ENCODE assay signal across 8 cellular contexts in the genomic region with DNA sequence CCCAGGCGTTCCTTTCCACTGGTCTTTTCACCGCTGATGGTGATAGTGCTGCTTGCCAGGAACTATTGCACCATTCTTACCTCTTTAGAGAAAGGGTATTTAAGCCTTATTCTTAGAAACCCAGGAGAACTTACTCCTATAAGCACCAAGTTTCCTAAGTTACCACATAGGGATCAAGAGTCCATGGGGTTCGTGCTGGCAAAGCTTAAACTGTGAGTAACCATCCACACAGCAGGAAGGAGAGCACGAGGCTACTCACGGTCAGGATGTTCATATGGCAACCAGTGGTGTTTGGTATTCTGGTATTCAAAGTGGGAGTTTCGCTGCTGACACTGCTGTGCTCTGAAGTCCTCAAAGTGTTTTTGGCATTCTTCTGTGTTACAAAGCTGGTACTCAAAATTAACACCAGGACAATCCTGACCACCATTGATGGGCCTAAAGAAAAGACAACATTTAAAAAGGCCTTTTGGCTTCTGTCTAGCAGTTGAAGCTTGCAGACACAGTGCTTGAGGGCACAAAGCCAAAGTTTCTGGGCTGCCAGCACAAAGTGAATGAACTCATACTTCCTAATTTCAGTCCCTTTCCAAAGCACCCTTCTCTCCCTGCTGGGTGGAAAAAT.
DNase-seq lines count a peak whose midpoint lies in the region; ATAC-seq, FAIRE-seq and TF ChIP-seq lines count a peak whose summit lies in the region.

No MANE protein-coding gene starts in this region.

- H3K27me3 ChIP-seq in heart right ventricle: no peaks in the 10 kb centered on the region
- H3K27me3 ChIP-seq in CD8-positive, alpha-beta memory T cell (ENCODE audit: insufficient read depth, low read length, poor library complexity, severe bottlenecking): no peaks in the 10 kb centered on the region

- H3K4me1 Mint-ChIP-seq in CD8-positive, alpha-beta memory T cell: no peaks in the 10 kb centered on the region

- DNase-seq in GM04503 (ENCODE audit: low read depth) (peak; percentile 94), amniotic epithelial cell (ENCODE audit: low read depth) (peak; percentile 99), heart right ventricle (peak; percentile 59 to 78), pulmonary artery endothelial cell (ENCODE audit: low read depth, low spot score) (peak; percentile 72), frontal cortex (ENCODE audit: low spot score in 2 of 2) (no peak)
- DNase-seq in CD8-positive, alpha-beta memory T cell: no peak

- H3K27ac ChIP-seq in heart right ventricle: peak overlapping the region in 9 of 10 donors; percentile 10 to 69 (median 45)
- H3K27ac ChIP-seq in CD8-positive, alpha-beta memory T cell (ENCODE audit: low read depth, low read length): no peak overlapping the region

- H3K4me1 ChIP-seq in heart right ventricle: peaks cover 0 to 42% (median 25%) of the 10 kb centered on the region in 9 donors
- H3K4me1 ChIP-seq in CD8-positive, alpha-beta memory T cell (ENCODE audit: insufficient read depth, low read length): no peaks in the 10 kb centered on the region

- H3K36me3 Mint-ChIP-seq in CD8-positive, alpha-beta memory T cell: no peaks in the 10 kb centered on the region

- CTCF ChIA-PET in CD8-positive, alpha-beta memory T cell (lab: Charles Lee): interaction anchor here (1.4 kb wide), 1 partner anchor 9 kb away, joined by 5 read pairs; no protein-coding TSS in a partner anchor

- H3K27me3 Mint-ChIP-seq in CD8-positive, alpha-beta memory T cell: peaks cover 0 to 4% of the 10 kb centered on the region in 2 donors

- FAIRE-seq in frontal cortex (lab: Jason Lieb, UNC): no peak

- ATAC-seq in heart right ventricle: peak; percentile 92 to 99 (median 96)
- no peak for ATAC-seq in HG02798 (IDR thresholded peaks at IDR 0.05; ENCODE audit: poor library complexity, unreplicated experiment)
- no peak for ATAC-seq in HG03175 (IDR thresholded peaks at IDR 0.05; ENCODE audit: unreplicated experiment)

- H3K9me3 ChIP-seq in heart right ventricle: no peaks in the 10 kb centered on the region
- no peaks in the 10 kb centered on the region for H3K9me3 ChIP-seq in CD8-positive, alpha-beta memory T cell (ENCODE audit: low read length)

- POLR2A ChIA-PET in CD8-positive, alpha-beta memory T cell (lab: Charles Lee): no interaction called here

- H3K9me3 Mint-ChIP-seq in CD8-positive, alpha-beta memory T cell: no peaks in the 10 kb centered on the region

- WGBS in heart right ventricle, 2 donors: 19 to 24% methylated on average over 6 of the region's 6 CpGs

- TF ChIP-seq CTCF in heart right ventricle (IDR thresholded peaks at IDR 0.05): no peak

- intact Hi-C loops in heart right ventricle (cut with DNase I): no loop called here

- no peak overlapping the region for H3K4me3 Mint-ChIP-seq in CD8-positive, alpha-beta memory T cell

- no peaks in the 10 kb centered on the region for H3K36me3 ChIP-seq in heart right ventricle
- no peaks in the 10 kb centered on the region for H3K36me3 ChIP-seq in CD8-positive, alpha-beta memory T cell (ENCODE audit: insufficient read depth, low read length)

- H3K4me3 ChIP-seq in heart right ventricle: no peak overlapping the region
- H3K4me3 ChIP-seq in CD8-positive, alpha-beta memory T cell (ENCODE audit: low read length): no peak overlapping the region

- no peak overlapping the region for H3K27ac Mint-ChIP-seq in CD8-positive, alpha-beta memory T cell

Comparison
In these comparisons a context has a peak if more than half of its experiments do, and no peak if none do; other contexts are left out.
1. DNase-seq: peak in GM04503 (single experiment), amniotic epithelial cell (single experiment), heart right ventricle (2 of 2) and pulmonary artery endothelial cell (single experiment); none in frontal cortex (0 of 2) and CD8-positive, alpha-beta memory T cell (0 of 5).
2. ATAC-seq: peak in heart right ventricle (8 of 8); none in HG02798 (single experiment) and HG03175 (single experiment).